In the genomic region with DNA sequence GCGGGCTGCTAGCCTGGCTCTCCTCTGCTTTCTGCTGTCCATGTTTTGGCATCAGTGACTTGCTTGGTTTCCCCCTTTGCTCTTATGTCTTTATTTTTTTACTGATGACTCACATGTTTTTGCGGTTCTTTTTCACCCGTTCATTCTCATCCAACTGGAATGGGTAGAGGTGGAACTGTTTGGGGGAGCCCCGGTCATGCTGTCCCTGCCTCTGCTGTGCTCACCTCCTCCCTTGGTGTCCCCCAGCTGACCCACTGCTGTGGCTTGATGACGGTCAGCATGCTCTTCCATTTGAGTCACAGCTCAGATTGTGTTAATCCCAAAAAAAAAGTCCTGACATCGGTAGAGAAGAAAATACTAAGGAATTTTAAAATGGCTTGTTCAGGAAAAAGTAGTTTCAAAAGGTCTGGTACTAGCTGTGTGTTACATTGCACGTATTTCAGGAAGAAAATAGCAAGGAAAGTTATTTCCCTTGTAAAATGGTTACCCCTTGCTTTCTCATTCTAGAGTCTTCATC, we compare ENCODE assay signal across 7 cellular contexts. TPM values are rescaled to one million over a fixed set of nuclear protein-coding genes. Genes with fewer than 3 reads are reported as not detected.
DNase-seq lines count a peak whose midpoint lies in the region; TF ChIP-seq lines count a peak whose summit lies in the region.
"Not testable (repeated sequence)": the region's sequence is repeated elsewhere in the genome, so short reads cannot be mapped to it uniquely, and the experiment has no call there.

No MANE protein-coding gene starts in this region.

- H3K4me2 ChIP-seq in PC-9; osteoblast (ENCODE audit: insufficient read depth, low read length): not testable (repeated sequence)

- not testable (repeated sequence) for TF ChIP-seq CTCF in PC-9 (conservative IDR thresholded peaks at IDR 0.05); brain microvascular endothelial cell (IDR thresholded peaks at IDR 0.05; ENCODE audit: low read depth, low read length, missing control alignments); osteoblast (IDR thresholded peaks at IDR 0.05; ENCODE audit: extremely low read depth, low read depth, low read length)

- not testable (repeated sequence) for H3K36me3 ChIP-seq in PC-9 (ENCODE audit: low read depth); brain microvascular endothelial cell (replicated peaks); osteoblast (ENCODE audit: insufficient read depth, low read length)
- H3K36me3 ChIP-seq in adipocyte (ENCODE audit: control insufficient read depth, insufficient read depth, low read length, severe bottlenecking): peaks cover 14% of the 10 kb centered on the region

- not testable (repeated sequence) for H3K9ac ChIP-seq in adipocyte (ENCODE audit: low read length)

- not testable (repeated sequence) for H2AFZ ChIP-seq in PC-9; osteoblast (ENCODE audit: low read length)

- not testable (repeated sequence) for H3K9me3 ChIP-seq in PC-9 (ENCODE audit: insufficient read depth, low read depth); adipocyte (ENCODE audit: control insufficient read depth, low read length); osteoblast (ENCODE audit: low read depth, low read length)

- POLR2A ChIA-PET in PC-9 (lab: Charles Lee; ENCODE audit: unreplicated experiment): not testable (repeated sequence)

- H3K27ac ChIP-seq in PC-9: not testable (repeated sequence)
- H3K27ac ChIP-seq in brain microvascular endothelial cell (peak overlapping the region; percentile 91), osteoblast (ENCODE audit: low read depth, low read length) (peak overlapping the region; percentile 17)

- H3K4me3 ChIP-seq in PC-9; adipocyte (ENCODE audit: low read length); brain microvascular endothelial cell (ENCODE audit: low read depth, low read length); osteoblast (ENCODE audit: insufficient read depth, low read length): not testable (repeated sequence)

- peak; percentile 39 for DNase-seq in EH (ENCODE audit: low read depth)
- peak; percentile 24 for DNase-seq in HS-5 (ENCODE audit: low read depth)
- DNase-seq in PC-9: peak; percentile 10 to 30
- peak; percentile 8 for DNase-seq in adipocyte (ENCODE audit: low read depth)
- peak; percentile 87 for DNase-seq in brain microvascular endothelial cell
- DNase-seq in glomerular visceral epithelial cell (ENCODE audit: extremely low spot score): peak; percentile 2
- not testable (repeated sequence) for DNase-seq in osteoblast (ENCODE audit: insufficient read length, low spot score, missing footprints)

- not testable (repeated sequence) for H4K20me1 ChIP-seq in PC-9 (ENCODE audit: insufficient read depth); osteoblast (ENCODE audit: insufficient read depth, low read length)

- in situ Hi-C loops in brain microvascular endothelial cell (cut with HindIII; ENCODE audit: low pct_ligation_motif_present, low sequenced_read_pairs): not testable (repeated sequence)

- not testable (repeated sequence) for H3K27me3 ChIP-seq in PC-9 (ENCODE audit: insufficient read depth, low read depth); adipocyte (replicated peaks; ENCODE audit: control insufficient read depth, insufficient read depth, low read length); brain microvascular endothelial cell (replicated peaks); osteoblast (ENCODE audit: insufficient read depth, low read length)

- H3K79me2 ChIP-seq in PC-9 (ENCODE audit: low read depth); osteoblast (ENCODE audit: insufficient read depth, low read length): not testable (repeated sequence)

- not testable (repeated sequence) for H3K4me1 ChIP-seq in PC-9 (replicated peaks; ENCODE audit: insufficient read depth); adipocyte (ENCODE audit: control insufficient read depth, insufficient read depth, low read length); osteoblast (ENCODE audit: insufficient read depth, low read length)

- H3K9me2 ChIP-seq in PC-9 (ENCODE audit: insufficient read depth): not testable (repeated sequence)

- CTCF ChIA-PET in PC-9 (lab: Charles Lee): not testable (repeated sequence)

- H3F3A ChIP-seq in PC-9 (ENCODE audit: insufficient read depth, low read depth): not testable (repeated sequence)

- BruUV-seq in PC-9 (replicated peaks; lab: Mats Ljungman, UMichigan): not testable (repeated sequence)

- intact Hi-C loops in PC-9 (cut with micrococcal nuclease; ENCODE audit: unreplicated experiment): not testable (repeated sequence)

RNA-seq across cellular contexts. Expression of gene WASHC2C, which starts 27.0 kb away (rescaled TPM):
- 25.6 and 34.2 TPM in 2 replicates for total RNA-seq in PC-9 (2021)
- total RNA-seq in osteoblast: 69.5 and 88.7 TPM in 2 replicates
